ENCODE assay signal across 16 cellular contexts in the genomic region with DNA sequence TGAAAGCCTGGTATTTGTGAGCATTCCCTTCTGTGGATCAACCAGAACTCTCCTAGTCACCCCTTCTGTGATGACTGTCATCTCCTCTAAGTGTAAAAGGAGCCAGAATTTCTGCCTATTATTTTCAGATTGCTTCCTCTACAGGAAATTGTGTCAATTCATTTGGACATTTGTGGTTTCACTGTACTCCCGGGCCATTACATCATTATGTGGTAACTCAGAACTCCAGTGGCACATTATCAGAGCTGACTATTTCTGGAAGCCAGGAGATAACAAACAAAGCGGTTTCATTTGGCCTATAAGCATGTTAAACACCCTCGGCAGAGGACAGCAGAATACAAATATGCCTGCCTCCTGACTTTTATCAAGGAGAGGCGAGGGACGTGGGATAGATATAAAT.
DNase-seq lines count a peak whose midpoint lies in the region; ATAC-seq, FAIRE-seq and TF ChIP-seq lines count a peak whose summit lies in the region.
"Had no signal": no experiment of that assay in that cellular context is flagged by ENCODE, and none has a peak within 500 bp of the region (broad histone marks: within the 10 kb centered on the region; RNA-seq: fewer than 3 reads in every experiment).

No MANE protein-coding gene starts in this region.

- DNase-seq in Daoy (ENCODE audit: low read depth) (peak; percentile 36), MV-4-11 (lab: John Stamatoyannopoulos, UW) (peak; percentile 87), bronchial epithelial cell (ENCODE audit: low read depth) (peak; percentile 49), kidney tubule cell (ENCODE audit: low spot score) (peak; percentile 5), activated T-cell treated with anti-CD3 and anti-CD28 coated beads for 4 hours (no peak), endodermal cell (no peak)
- DNase-seq in CD8-positive, alpha-beta memory T cell, result no peak
- DNase-seq: activated naive CD8-positive, alpha-beta T cell treated with anti-CD3 and anti-CD28 coated beads, Interleukin-2, amount 50 U/mL, for 24 hours; MG63; NK-92 treated with Interleukin-12 subunit alpha and Interleukin-12 subunit beta, amount 100 ng/mL, for 24 hours; spleen; uterus had no signal

- H3K9ac ChIP-seq in endodermal cell (ENCODE audit: extremely low read depth, low read length, poor library complexity, severe bottlenecking), result no peak overlapping the region

- H3K9me3 Mint-ChIP-seq in CD8-positive, alpha-beta memory T cell, result peaks cover 0 to 7% (median 6%) of the 10 kb centered on the region in 5 donors
- no peaks in the 10 kb centered on the region for H3K9me3 Mint-ChIP-seq in endodermal cell

- POLR2A ChIA-PET in CD8-positive, alpha-beta memory T cell (lab: Charles Lee), result no interaction called here

- H3K36me3 ChIP-seq in bronchial epithelial cell (ENCODE audit: control insufficient read depth, insufficient read depth, low read length), result no peaks in the 10 kb centered on the region
- no peaks in the 10 kb centered on the region for H3K36me3 ChIP-seq in CD8-positive, alpha-beta memory T cell (ENCODE audit: insufficient read depth, low read length)
- H3K36me3 ChIP-seq in endodermal cell (ENCODE audit: control insufficient read depth, insufficient read depth, low read length), result no peaks in the 10 kb centered on the region
- H3K36me3 ChIP-seq: MG63, spleen, uterus had no signal

- no peaks in the 10 kb centered on the region for H3K9me3 ChIP-seq in CD8-positive, alpha-beta memory T cell (ENCODE audit: low read length)
- H3K9me3 ChIP-seq in endodermal cell (ENCODE audit: control insufficient read depth, low read length), result no peaks in the 10 kb centered on the region
- H3K9me3 ChIP-seq: MG63, spleen, uterus had no signal

- CTCF ChIA-PET in CD8-positive, alpha-beta memory T cell (lab: Charles Lee), result no interaction called here

- H3K4me1 ChIP-seq in CD8-positive, alpha-beta memory T cell (ENCODE audit: insufficient read depth, low read length), result no peaks in the 10 kb centered on the region
- H3K4me1 ChIP-seq in endodermal cell (ENCODE audit: control insufficient read depth, insufficient read depth, low read length), result peaks cover 12% of the 10 kb centered on the region
- H3K4me1 ChIP-seq: uterus had no signal

- no peak overlapping the region for H3K27ac Mint-ChIP-seq in CD8-positive, alpha-beta memory T cell
- H3K27ac Mint-ChIP-seq in endodermal cell, result no peak overlapping the region
- H3K27ac Mint-ChIP-seq: activated naive CD8-positive, alpha-beta T cell treated with anti-CD3 and anti-CD28 coated beads, Interleukin-2, amount 50 U/mL, for 24 hours; T-helper 1 cell treated with Interleukin-12 subunit alpha and Interleukin-12 subunit beta and Interleukin-4 antibody, amounts not matched to agents 30 μg/mL and 1 μg/mL, for 36 hours had no signal

- no peak overlapping the region for H3K27ac ChIP-seq in CD8-positive, alpha-beta memory T cell (ENCODE audit: low read depth, low read length)
- H3K27ac ChIP-seq in endodermal cell (ENCODE audit: low read depth, low read length), result no peak overlapping the region
- H3K27ac ChIP-seq: spleen, uterus had no signal

- no peak for TF ChIP-seq CTCF in bronchial epithelial cell (IDR thresholded peaks at IDR 0.05; ENCODE audit: insufficient read depth, low read length, severe bottlenecking)
- no peak for TF ChIP-seq CTCF in endodermal cell (conservative IDR thresholded peaks at IDR 0.05)

- H3K27me3 Mint-ChIP-seq in CD8-positive, alpha-beta memory T cell, result no peaks in the 10 kb centered on the region
- H3K27me3 Mint-ChIP-seq in endodermal cell (ENCODE audit: insufficient read depth), result peaks cover 14% of the 10 kb centered on the region

- FAIRE-seq in bronchial epithelial cell (lab: Jason Lieb, UNC), result peak; percentile 55
- FAIRE-seq: endometrium, GM12878 had no signal

- no peak overlapping the region for H3K4me3 Mint-ChIP-seq in CD8-positive, alpha-beta memory T cell
- no peak overlapping the region for H3K4me3 Mint-ChIP-seq in endodermal cell
- H3K4me3 Mint-ChIP-seq: activated naive CD8-positive, alpha-beta T cell treated with anti-CD3 and anti-CD28 coated beads, Interleukin-2, amount 50 U/mL, for 24 hours; T-helper 1 cell treated with Interleukin-12 subunit alpha and Interleukin-12 subunit beta and Interleukin-4 antibody, amounts not matched to agents 30 μg/mL and 1 μg/mL, for 36 hours had no signal

- no peak for ATAC-seq in HG02970 (IDR thresholded peaks at IDR 0.05; ENCODE audit: low FRiP score, unreplicated experiment)
- ATAC-seq: activated naive CD8-positive, alpha-beta T cell treated with anti-CD3 and anti-CD28 coated beads, Interleukin-2, amount 50 U/mL, for 24 hours; GM12878 had no signal

- H3K27me3 ChIP-seq in bronchial epithelial cell (ENCODE audit: control insufficient read depth, insufficient read depth, low read length), result no peaks in the 10 kb centered on the region
- H3K27me3 ChIP-seq in CD8-positive, alpha-beta memory T cell (ENCODE audit: insufficient read depth, low read length, poor library complexity, severe bottlenecking), result no peaks in the 10 kb centered on the region
- peaks cover 4% of the 10 kb centered on the region for H3K27me3 ChIP-seq in endodermal cell (ENCODE audit: control insufficient read depth, insufficient read depth, low read length, poor library complexity, severe bottlenecking)
- H3K27me3 ChIP-seq: MG63, spleen, uterus had no signal

- no peaks in the 10 kb centered on the region for H3K36me3 Mint-ChIP-seq in CD8-positive, alpha-beta memory T cell
- no peaks in the 10 kb centered on the region for H3K36me3 Mint-ChIP-seq in endodermal cell (ENCODE audit: low read depth)

- H3K4me1 Mint-ChIP-seq in CD8-positive, alpha-beta memory T cell, result no peaks in the 10 kb centered on the region
- peaks cover 5% of the 10 kb centered on the region for H3K4me1 Mint-ChIP-seq in endodermal cell
- H3K4me1 Mint-ChIP-seq: activated naive CD8-positive, alpha-beta T cell treated with anti-CD3 and anti-CD28 coated beads, Interleukin-2, amount 50 U/mL, for 24 hours had no signal

- WGBS in endodermal cell (ENCODE audit: insufficient coverage in 1 of 2, insufficient read length in 1 of 2), 2 experiments, result 92 to 96% methylated on average over 1 to 5 of the region's 5 CpGs

- H3K4me3 ChIP-seq in bronchial epithelial cell (ENCODE audit: low read depth, low read length) (no peak overlapping the region), endodermal cell (ENCODE audit: low read length) (no peak overlapping the region)
- H3K4me3 ChIP-seq in CD8-positive, alpha-beta memory T cell (ENCODE audit: low read length), result no peak overlapping the region
- H3K4me3 ChIP-seq: GM12878, MG63, spleen, uterus had no signal

Comparison
In these comparisons a context has a peak if more than half of its experiments do, and no peak if none do; other contexts are left out.
1. DNase-seq: peak in Daoy (single experiment), MV-4-11 (single experiment), bronchial epithelial cell (single experiment) and kidney tubule cell (single experiment); none in CD8-positive, alpha-beta memory T cell (0 of 5), activated T-cell treated with anti-CD3 and anti-CD28 coated beads for 4 hours (single experiment) and endodermal cell (single experiment).